ENCODE assay signal across 9 cellular contexts in the genomic region with DNA sequence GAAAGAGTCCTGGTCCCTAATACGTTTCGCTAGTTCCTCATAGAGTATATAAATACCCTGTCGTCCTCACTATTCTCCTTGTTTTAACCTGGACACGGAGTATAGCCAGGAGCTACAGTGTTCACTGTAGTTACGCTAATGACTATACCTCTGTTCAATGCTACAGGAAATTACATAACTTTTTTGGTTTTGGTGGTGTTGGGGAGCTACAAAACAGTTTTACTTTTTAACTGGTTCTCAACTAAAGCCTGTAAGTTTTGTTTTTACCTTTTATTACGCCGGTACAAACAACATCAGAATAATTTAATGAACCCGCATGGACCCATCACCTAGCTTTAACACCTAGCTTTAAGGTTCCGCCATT. TPM values are rescaled to one million over a fixed set of nuclear protein-coding genes. Genes with fewer than 3 reads are reported as not detected.
DNase-seq lines count a peak whose midpoint lies in the region; ATAC-seq and TF ChIP-seq lines count a peak whose summit lies in the region.
"Had no signal": no experiment of that assay in that cellular context is flagged by ENCODE, and none has a peak within 500 bp of the region (broad histone marks: within the 10 kb centered on the region; RNA-seq: fewer than 3 reads in every experiment).

No MANE protein-coding gene starts in this region.

- peak overlapping the region; percentile 82 for H3K27ac ChIP-seq in CD8-positive, alpha-beta T cell (ENCODE audit: low read depth, low read length)
- H3K27ac ChIP-seq in HL-60 (replicated peaks): peak overlapping the region; percentile 66
- peak overlapping the region; percentile 86 for H3K27ac ChIP-seq in naive thymus-derived CD4-positive, alpha-beta T cell (ENCODE audit: low read depth, low read length)
- H3K27ac ChIP-seq in transverse colon: no peak overlapping the region

- peaks cover 50% of the 10 kb centered on the region for H3K4me1 Mint-ChIP-seq in CD8-positive, alpha-beta T cell (ENCODE audit: low read depth)
- H3K4me1 Mint-ChIP-seq in activated CD8-positive, alpha-beta T cell treated with anti-CD3 and anti-CD28 coated beads for 36 hours (ENCODE audit: low read depth): peaks cover 50% of the 10 kb centered on the region
- H3K4me1 Mint-ChIP-seq in naive thymus-derived CD4-positive, alpha-beta T cell: peaks cover 33 to 74% (median 48%) of the 10 kb centered on the region in 7 donors

- no peak for ATAC-seq in CD8-positive, alpha-beta T cell
- ATAC-seq in activated CD8-positive, alpha-beta T cell treated with anti-CD3 and anti-CD28 coated beads for 36 hours: no peak
- no peak for ATAC-seq in naive thymus-derived CD4-positive, alpha-beta T cell
- ATAC-seq in HG03432 (IDR thresholded peaks at IDR 0.05; ENCODE audit: unreplicated experiment): no peak
- ATAC-seq: WTC11 had no signal

- no peaks in the 10 kb centered on the region for H3K9me3 Mint-ChIP-seq in CD8-positive, alpha-beta T cell
- no peaks in the 10 kb centered on the region for H3K9me3 Mint-ChIP-seq in activated CD8-positive, alpha-beta T cell treated with anti-CD3 and anti-CD28 coated beads for 36 hours
- peaks cover 0 to 5% (median 0%) of the 10 kb centered on the region in 11 donors for H3K9me3 Mint-ChIP-seq in naive thymus-derived CD4-positive, alpha-beta T cell

- POLR2A ChIA-PET in CD8-positive, alpha-beta T cell (lab: Charles Lee): interaction anchor here (1.2 to 1.5 kb wide), 3 partner anchors 10 to 19 kb away, joined by 4 to 7 read pairs (median 5); partner anchors contain the start of gene RPL35A
- POLR2A ChIA-PET in activated CD8-positive, alpha-beta T cell treated with anti-CD3 and anti-CD28 coated beads for 36 hours (lab: Charles Lee): interaction anchor here (1.0 to 2.2 kb wide), 2 partner anchors 10 to 110 kb away, joined by 3 to 14 read pairs; no protein-coding TSS in a partner anchor
- POLR2A ChIA-PET in naive thymus-derived CD4-positive, alpha-beta T cell (lab: Charles Lee): interaction anchor here (0.6 to 1.2 kb wide), 5 partner anchors 10 to 249 kb away, joined by 3 to 8 read pairs (median 6); no protein-coding TSS in a partner anchor

- peaks cover 17% of the 10 kb centered on the region for H3K36me3 Mint-ChIP-seq in CD8-positive, alpha-beta T cell
- peaks cover 28% of the 10 kb centered on the region for H3K36me3 Mint-ChIP-seq in activated CD8-positive, alpha-beta T cell treated with anti-CD3 and anti-CD28 coated beads for 36 hours (ENCODE audit: low read depth)
- H3K36me3 Mint-ChIP-seq in naive thymus-derived CD4-positive, alpha-beta T cell: peaks cover 0 to 17% (median 0%) of the 10 kb centered on the region in 5 donors

- no peaks in the 10 kb centered on the region for H3K27me3 Mint-ChIP-seq in CD8-positive, alpha-beta T cell (ENCODE audit: low read depth)
- no peaks in the 10 kb centered on the region for H3K27me3 Mint-ChIP-seq in activated CD8-positive, alpha-beta T cell treated with anti-CD3 and anti-CD28 coated beads for 36 hours
- peaks cover 0 to 2% (median 0%) of the 10 kb centered on the region in 5 donors for H3K27me3 Mint-ChIP-seq in naive thymus-derived CD4-positive, alpha-beta T cell

- H3K4me3 Mint-ChIP-seq in CD8-positive, alpha-beta T cell: peak overlapping the region; percentile 91
- H3K4me3 Mint-ChIP-seq in activated CD8-positive, alpha-beta T cell treated with anti-CD3 and anti-CD28 coated beads for 36 hours: peak overlapping the region; percentile 92
- H3K4me3 Mint-ChIP-seq in naive thymus-derived CD4-positive, alpha-beta T cell: peak overlapping the region; percentile 69 to 98 (median 88)

- intact Hi-C loops in CD8-positive, alpha-beta T cell (cut with DNase I, micrococcal nuclease): loop anchor here (2.0 to 5.0 kb wide), 3 partner anchors 119 to 174 kb away; no protein-coding TSS in a partner anchor
- intact Hi-C loops in activated CD8-positive, alpha-beta T cell treated with anti-CD3 and anti-CD28 coated beads for 36 hours (cut with micrococcal nuclease): no loop called here
- intact Hi-C loops in naive thymus-derived CD4-positive, alpha-beta T cell (cut with micrococcal nuclease): loop anchor here (2.0 to 5.0 kb wide), 4 partner anchors 119 to 404 kb away; partner anchors contain the start of genes BDH1 (in 1 of the 2) and LRCH3 (in 1 of the 2)
- intact Hi-C loops in transverse colon (cut with DNase I; ENCODE audit: low total_unique reads): no loop called here

- no peak for TF ChIP-seq CTCF in CD8-positive, alpha-beta T cell (IDR thresholded peaks at IDR 0.05)
- TF ChIP-seq CTCF in HL-60 (IDR thresholded peaks at IDR 0.05; ENCODE audit: insufficient read depth, low read length) (no peak), transverse colon (IDR thresholded peaks at IDR 0.05) (no peak)
- TF ChIP-seq CTCF in activated CD8-positive, alpha-beta T cell treated with anti-CD3 and anti-CD28 coated beads for 36 hours (IDR thresholded peaks at IDR 0.05): no peak

- DNase-seq in CD8-positive, alpha-beta T cell: no peak
- DNase-seq in HL-60 (ENCODE audit: low read depth in 1 of 2, low spot score in 1 of 2) (peak in 1 of 2 experiments; percentile 53), transverse colon (no peak), foreskin melanocyte (no peak)
- DNase-seq in activated CD8-positive, alpha-beta T cell treated with anti-CD3 and anti-CD28 coated beads for 36 hours: no peak
- DNase-seq in naive thymus-derived CD4-positive, alpha-beta T cell: peak in 6 of 9 donors; percentile 21 to 54 (median 31)
- DNase-seq: stimulated activated CD4-positive, alpha-beta T cell treated with anti-CD3 and anti-CD28 coated beads, Interleukin-4, amount 100 ng/mL, for 4 hours had no signal

- H3K4me3 ChIP-seq in CD8-positive, alpha-beta T cell (ENCODE audit: low read depth, low read length): peak overlapping the region; percentile 90
- no peak overlapping the region for H3K4me3 ChIP-seq in HL-60 (replicated peaks; ENCODE audit: insufficient read depth, low read length)
- peak overlapping the region; percentile 91 for H3K4me3 ChIP-seq in naive thymus-derived CD4-positive, alpha-beta T cell (ENCODE audit: low read length)
- no peak overlapping the region for H3K4me3 ChIP-seq in transverse colon

- CTCF ChIA-PET in CD8-positive, alpha-beta T cell (lab: Charles Lee): interaction anchor here (0.9 kb wide), 1 partner anchor 21 kb away, joined by 3 read pairs; no protein-coding TSS in a partner anchor
- CTCF ChIA-PET in activated CD8-positive, alpha-beta T cell treated with anti-CD3 and anti-CD28 coated beads for 36 hours (lab: Charles Lee): interaction anchor here (0.8 to 2.0 kb wide), 7 partner anchors 18 to 119 kb away, joined by 3 to 7 read pairs (median 5); no protein-coding TSS in a partner anchor
- CTCF ChIA-PET in naive thymus-derived CD4-positive, alpha-beta T cell (lab: Charles Lee): interaction anchor here (1.0 kb wide), 1 partner anchor 11 kb away, joined by 4 read pairs; the partner anchor contains the start of gene RPL35A

- H3K36me3 ChIP-seq in CD8-positive, alpha-beta T cell (ENCODE audit: insufficient read depth, low read length): peaks cover 5% of the 10 kb centered on the region
- H3K36me3 ChIP-seq in naive thymus-derived CD4-positive, alpha-beta T cell (ENCODE audit: control insufficient read depth in 2 of 3, insufficient read depth in 3 of 3, low read length in 3 of 3): peaks cover 0 to 13% (median 0%) of the 10 kb centered on the region in 3 experiments
- H3K36me3 ChIP-seq in transverse colon: no peaks in the 10 kb centered on the region

- in situ Hi-C loops in transverse colon (cut with MboI; ENCODE audit: low pct_ligation_motif_present in 1 of 4, low pct_unique_long_range_greater_than_20kb in 1 of 4, low sequenced_read_pairs in 3 of 4): no loop called here

- no peaks in the 10 kb centered on the region for H3K9me3 ChIP-seq in CD8-positive, alpha-beta T cell (ENCODE audit: low read length)
- H3K9me3 ChIP-seq in naive thymus-derived CD4-positive, alpha-beta T cell (ENCODE audit: control insufficient read depth in 2 of 3, low read length in 3 of 3): no peaks in the 10 kb centered on the region
- no peaks in the 10 kb centered on the region for H3K9me3 ChIP-seq in transverse colon

- TF ChIP-seq POLR2A in transverse colon (IDR thresholded peaks at IDR 0.05): no peak

- peak overlapping the region; percentile 92 for H3K27ac Mint-ChIP-seq in CD8-positive, alpha-beta T cell
- peak overlapping the region; percentile 98 for H3K27ac Mint-ChIP-seq in activated CD8-positive, alpha-beta T cell treated with anti-CD3 and anti-CD28 coated beads for 36 hours
- H3K27ac Mint-ChIP-seq in naive thymus-derived CD4-positive, alpha-beta T cell: peak overlapping the region in 8 of 9 donors; percentile 92 to 97 (median 96)
- H3K27ac Mint-ChIP-seq: WTC11 had no signal

- 74 to 82% methylated on average over 8 to 9 of the region's 9 CpGs for WGBS in transverse colon (ENCODE audit: low coverage in 1 of 2), 2 donors

- TF ChIP-seq EP300 in transverse colon (IDR thresholded peaks at IDR 0.05; ENCODE audit: low read depth): no peak

- H3K27me3 ChIP-seq in CD8-positive, alpha-beta T cell (ENCODE audit: insufficient read depth, low read length): no peaks in the 10 kb centered on the region
- H3K27me3 ChIP-seq in HL-60 (ENCODE audit: insufficient read depth, poor library complexity, severe bottlenecking) (no peaks in the 10 kb centered on the region), transverse colon (no peaks in the 10 kb centered on the region)
- no peaks in the 10 kb centered on the region for H3K27me3 ChIP-seq in naive thymus-derived CD4-positive, alpha-beta T cell (ENCODE audit: control insufficient read depth in 2 of 2, insufficient read depth in 2 of 2, low read length in 2 of 2)

- H3K4me1 ChIP-seq in CD8-positive, alpha-beta T cell (ENCODE audit: insufficient read depth, low read length): peaks cover 32% of the 10 kb centered on the region
- peaks cover 26 to 27% of the 10 kb centered on the region in 2 donors for H3K4me1 ChIP-seq in naive thymus-derived CD4-positive, alpha-beta T cell (ENCODE audit: control insufficient read depth in 2 of 2, insufficient read depth in 2 of 2, low read length in 2 of 2)
- H3K4me1 ChIP-seq in transverse colon: peaks cover 6 to 28% (median 18%) of the 10 kb centered on the region in 4 donors

RNA-seq across cellular contexts. Expression of gene LMLN, which starts 1.5 kb away (rescaled TPM):
- 1 to 10 TPM; 4.4 to 6.4 TPM for total RNA-seq in CD8-positive, alpha-beta T cell
- total RNA-seq in activated CD8-positive, alpha-beta T cell treated with anti-CD3 and anti-CD28 coated beads for 36 hours: 10 to 100 TPM in 1 of 2 experiments, 1 to 10 TPM in 1; 6.3 to 10.4 TPM
- 10 to 100 TPM in 1 of 5 experiments, 1 to 10 TPM in 4; 4.2 to 10.9 (median 6.8) TPM for total RNA-seq in naive thymus-derived CD4-positive, alpha-beta T cell
- polyA plus RNA-seq in naive thymus-derived CD4-positive, alpha-beta T cell: 1 to 10 TPM; 1.5 to 2.5 TPM
- total RNA-seq in transverse colon: 10 to 100 TPM in 1 of 4 donors, 1 to 10 TPM in 2, under 1 TPM in 1; 1.00 to 11.2 (median 6.4) TPM

RNA-seq across cellular contexts. Expression of gene RPL35A, which starts 11.6 kb away (rescaled TPM):
- total RNA-seq in CD8-positive, alpha-beta T cell: 1,000 to 10,000 TPM; 2,004 to 2,100 TPM
- total RNA-seq in activated CD8-positive, alpha-beta T cell treated with anti-CD3 and anti-CD28 coated beads for 36 hours: 1,000 to 10,000 TPM; 1,685 to 1,707 TPM
- total RNA-seq in naive thymus-derived CD4-positive, alpha-beta T cell: 1,000 to 10,000 TPM; 1,070 to 2,246 (median 1,860) TPM
- 1,000 to 10,000 TPM; 2,099 to 2,760 TPM for polyA plus RNA-seq in naive thymus-derived CD4-positive, alpha-beta T cell
- total RNA-seq in transverse colon: 100 to 1,000 TPM; 287 to 381 (median 347) TPM

Comparison
In these comparisons a context has a peak if more than half of its experiments do, and no peak if none do; other contexts are left out.
1. DNase-seq: peak in naive thymus-derived CD4-positive, alpha-beta T cell (6 of 9); none in CD8-positive, alpha-beta T cell (0 of 7), activated CD8-positive, alpha-beta T cell treated with anti-CD3 and anti-CD28 coated beads for 36 hours (single experiment), transverse colon (single experiment) and foreskin melanocyte (single experiment).
2. H3K27ac ChIP-seq: peak in CD8-positive, alpha-beta T cell (single experiment), HL-60 (single experiment) and naive thymus-derived CD4-positive, alpha-beta T cell (single experiment); none in transverse colon (0 of 4).
3. H3K4me3 ChIP-seq: peak in CD8-positive, alpha-beta T cell (single experiment) and naive thymus-derived CD4-positive, alpha-beta T cell (single experiment); none in HL-60 (single experiment) and transverse colon (0 of 4).
4. intact Hi-C loops: an anchor here in CD8-positive, alpha-beta T cell (2.0 to 5.0 kb wide) and naive thymus-derived CD4-positive, alpha-beta T cell (2.0 to 5.0 kb wide); none called in activated CD8-positive, alpha-beta T cell treated with anti-CD3 and anti-CD28 coated beads for 36 hours and transverse colon.
5. Peak in every context shown above with its lines, with median percentiles within 50 percentile points of each other: H3K27ac Mint-ChIP-seq and H3K4me3 Mint-ChIP-seq.